ENCODE assay signal across 13 cellular contexts in genomic region chr3:38001456-38002081, GRCh38. TPM values are rescaled to one million over a fixed set of nuclear protein-coding genes. Genes with fewer than 3 reads are reported as not detected.
DNase-seq lines count a peak whose midpoint lies in the region; ATAC-seq, FAIRE-seq and TF ChIP-seq lines count a peak whose summit lies in the region.
"Had no signal": no experiment of that assay in that cellular context is flagged by ENCODE, and none has a peak within 500 bp of the region (broad histone marks: within the 10 kb centered on the region; RNA-seq: fewer than 3 reads in every experiment).

No MANE protein-coding gene starts in this region.

- H3K9me3 ChIP-seq in transverse colon, result no peaks in the 10 kb centered on the region
- H3K9me3 ChIP-seq: thyroid gland had no signal

- H3K27ac ChIP-seq in foreskin keratinocyte (no peak overlapping the region), transverse colon (no peak overlapping the region)
- H3K27ac ChIP-seq: thyroid gland had no signal

- DNase-seq in Right ventricle myocardium inferior (ENCODE audit: missing footprints) (peak; percentile 53), left ventricle myocardium superior (no peak), NCI-H69 (lab: John Stamatoyannopoulos, UW) (peak; percentile 6), foreskin keratinocyte (no peak), transverse colon (peak; percentile 11), GDM1 (lab: John Stamatoyannopoulos, UW) (no peak), H54 (ENCODE audit: insufficient read length, low spot score) (no peak)
- DNase-seq: activated T-cell treated with anti-CD3 and anti-CD28 coated beads, Interleukin-2, amount 50 U/mL, for 4 hours; CD8-positive, alpha-beta T cell; T-helper 17 cell; thyroid gland had no signal

- in situ Hi-C loops in transverse colon (cut with MboI; ENCODE audit: low pct_ligation_motif_present in 1 of 4, low pct_unique_long_range_greater_than_20kb in 1 of 4, low sequenced_read_pairs in 3 of 4), result no loop called here

- ATAC-seq in Right ventricle myocardium inferior (no peak), left ventricle myocardium superior (no peak), foreskin keratinocyte (no peak), HG02642 (IDR thresholded peaks at IDR 0.05; ENCODE audit: poor library complexity, unreplicated experiment) (no peak)
- ATAC-seq: activated T-cell treated with anti-CD3 and anti-CD28 coated beads, Interleukin-2, amount 50 U/mL, for 4 hours; CD8-positive, alpha-beta T cell; T-helper 17 cell had no signal

- H3K4me1 ChIP-seq in foreskin keratinocyte, result no peaks in the 10 kb centered on the region
- H3K4me1 ChIP-seq in transverse colon, result peaks cover 28 to 56% (median 49%) of the 10 kb centered on the region in 4 donors

- no peak overlapping the region for H3K4me3 ChIP-seq in transverse colon
- H3K4me3 ChIP-seq: thyroid gland had no signal

- intact Hi-C loops in Right ventricle myocardium inferior (cut with DNase I), result loop anchor here (2.0 to 10.0 kb wide), 2 partner anchors 27 to 473 kb away; no protein-coding TSS in a partner anchor
- intact Hi-C loops in left ventricle myocardium superior (cut with micrococcal nuclease), result no loop called here
- intact Hi-C loops in transverse colon (cut with DNase I; ENCODE audit: low total_unique reads), result no loop called here

- peak; percentile 41 for TF ChIP-seq CTCF in foreskin keratinocyte (conservative IDR thresholded peaks at IDR 0.05)
- peak in 2 of 5 experiments; percentile 15 to 40 for TF ChIP-seq CTCF in transverse colon (IDR thresholded peaks at IDR 0.05)

- H3K36me3 ChIP-seq in transverse colon, result peaks cover 0 to 11% (median 0%) of the 10 kb centered on the region in 4 donors

- no peak for TF ChIP-seq POLR2A in transverse colon (IDR thresholded peaks at IDR 0.05)
- TF ChIP-seq POLR2A in H54 (IDR thresholded peaks at IDR 0.05; ENCODE audit: low read depth, low read length), result no peak

- TF ChIP-seq EP300 in transverse colon (IDR thresholded peaks at IDR 0.05; ENCODE audit: low read depth), result no peak

- no peak for FAIRE-seq in H54 (lab: Jason Lieb, UNC)

- WGBS in transverse colon (ENCODE audit: low coverage in 1 of 2), 2 donors, result 80% methylated on average over 9 of the region's 9 CpGs; no CpG with 5 or more reads in 1 of the 2 donors

- H3K27me3 ChIP-seq in foreskin keratinocyte (no peaks in the 10 kb centered on the region), transverse colon (no peaks in the 10 kb centered on the region)
- H3K27me3 ChIP-seq: thyroid gland had no signal

RNA-seq across cellular contexts. Expression of gene VILL, which starts 11.0 kb away (rescaled TPM):
- total RNA-seq in Right ventricle myocardium inferior, result 4.4 TPM
- total RNA-seq in left ventricle myocardium superior, result 2.7 TPM
- total RNA-seq in foreskin keratinocyte, result 3.7 and 3.8 TPM in 2 replicates
- polyA plus RNA-seq in foreskin keratinocyte, result 3.1 and 3.4 TPM in 2 replicates
- total RNA-seq in transverse colon, result 100 to 1,000 TPM; 112 to 214 (median 172) TPM
- total RNA-seq: H4 had no signal

RNA-seq across cellular contexts. Expression of gene PLCD1, which starts 27.9 kb away (rescaled TPM):
- total RNA-seq in Right ventricle myocardium inferior, result 10.7 TPM
- 6.9 TPM for total RNA-seq in left ventricle myocardium superior
- 23.5 and 27.4 TPM in 2 replicates for total RNA-seq in foreskin keratinocyte
- 21.5 and 28.3 TPM in 2 replicates for polyA plus RNA-seq in foreskin keratinocyte
- 100 to 1,000 TPM in 2 of 4 donors, 10 to 100 TPM in 2; 21.1 to 126 (median 91.4) TPM for total RNA-seq in transverse colon

RNA-seq across cellular contexts. Expression of gene DLEC1, which starts 37.4 kb away (rescaled TPM):
- total RNA-seq in Right ventricle myocardium inferior, result 0.08 TPM
- 1.1 TPM for total RNA-seq in left ventricle myocardium superior
- not detected in 2 replicates for total RNA-seq in foreskin keratinocyte
- 0.02 TPM in 1 of 2 replicates, not detected in the other for polyA plus RNA-seq in foreskin keratinocyte
- total RNA-seq in transverse colon, result 1 to 10 TPM in 2 of 4 donors, under 1 TPM in 2; 0.20 to 4.1 (median 1.4) TPM

Comparison
In these comparisons a context has a peak if more than half of its experiments do, and no peak if none do; other contexts are left out.
1. DNase-seq: peak in Right ventricle myocardium inferior (single experiment), NCI-H69 (single experiment) and transverse colon (single experiment); none in left ventricle myocardium superior (single experiment), foreskin keratinocyte (0 of 2), GDM1 (single experiment) and H54 (single experiment).
2. RNA of gene VILL, which starts 11.0 kb away (total RNA-seq): 112 to 214 TPM in transverse colon; 4.4 TPM in Right ventricle myocardium inferior (single experiment), 3.7 to 3.8 TPM in foreskin keratinocyte and 2.7 TPM in left ventricle myocardium superior (single experiment); every median in the first group is over 10 times any median in the second.